1 cellular context compared by ENCODE assay signal in the genomic region with DNA sequence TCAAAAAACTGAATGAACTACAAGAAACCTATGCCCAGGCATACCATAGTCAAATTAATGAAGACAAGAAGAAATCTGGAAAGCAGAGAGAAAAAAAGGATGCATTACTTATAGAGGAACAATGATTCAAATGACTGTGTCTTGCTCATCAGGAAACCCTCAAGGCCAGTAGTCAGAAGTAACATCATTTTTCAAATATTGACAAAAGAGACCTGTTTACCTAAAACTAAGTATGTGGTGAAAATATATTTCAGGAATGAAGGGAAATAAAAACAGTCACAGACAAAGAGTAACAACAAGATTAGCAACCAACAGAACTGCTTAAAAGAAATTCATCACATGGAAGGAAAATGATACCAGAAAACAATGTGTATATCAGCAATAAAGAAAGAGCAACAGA.
TF ChIP-seq lines count a peak whose summit lies in the region.

No MANE protein-coding gene starts in this region.

TF ChIP-seq in HepG2, 621 proteins besides CTCF, POLR2A, EP300 and RAD21 (continued from another document and continues in another):
- TF ChIP-seq ZNF17 (CRISPR knock-in tag; IDR thresholded peaks at IDR 0.05) (no peak), TAF1 (CRISPR knock-in tag; IDR thresholded peaks at IDR 0.05) (no peak), REL (CRISPR knock-in tag; conservative IDR thresholded peaks at IDR 0.05) (no peak), RARA (CRISPR knock-in tag; IDR thresholded peaks at IDR 0.05) (peak; percentile 50), THAP11 (CRISPR knock-in tag; IDR thresholded peaks at IDR 0.05) (peak; percentile 32; the same call in 1 of the 2 replicates), MIER3 (CRISPR knock-in tag; IDR thresholded peaks at IDR 0.05; ENCODE audit: borderline replicate concordance) (peak; percentile 23; the same call in 1 of the 2 replicates), ZSCAN9 (CRISPR knock-in tag; IDR thresholded peaks at IDR 0.05; ENCODE audit: borderline replicate concordance) (0 out of 2 replicates have a peak, but pooled peaks have one; percentile 50), ISL2 (CRISPR knock-in tag; IDR thresholded peaks at IDR 0.05) (0 out of 2 replicates have a peak, but pooled peaks have one; percentile 30), ZSCAN22 (CRISPR knock-in tag; IDR thresholded peaks at IDR 0.05) (no peak), HOXD1 (CRISPR knock-in tag; IDR thresholded peaks at IDR 0.05) (no peak), FOXO1 (CRISPR knock-in tag; IDR thresholded peaks at IDR 0.05) (peak; percentile 47; the same call in 1 of the 2 replicates), SRSF9 (IDR thresholded peaks at IDR 0.05; ENCODE audit: borderline replicate concordance, insufficient read depth, low read depth, low read length, poor library complexity, severe bottlenecking) (no peak), HDAC1 (CRISPR knock-in tag; IDR thresholded peaks at IDR 0.05) (0 out of 2 replicates have a peak, but pooled peaks have one; percentile 23), MED13 (CRISPR knock-in tag; IDR thresholded peaks at IDR 0.05) (no peak), SMC3 (IDR thresholded peaks at IDR 0.05; ENCODE audit: low read length) (no peak), MED1 (CRISPR knock-in tag; IDR thresholded peaks at IDR 0.05) (peak; percentile 48; the same call in 1 of the 2 replicates), ELF3 (CRISPR knock-in tag; IDR thresholded peaks at IDR 0.05) (peak; percentile 77), SALL2 (CRISPR knock-in tag; IDR thresholded peaks at IDR 0.05) (no peak), GATAD2A (CRISPR knock-in tag; IDR thresholded peaks at IDR 0.05) (peak; percentile 86), HMG20A (CRISPR knock-in tag; IDR thresholded peaks at IDR 0.05; ENCODE audit: borderline replicate concordance) (peak; percentile 81; the same call in 1 of the 2 replicates), ZNF557 (CRISPR knock-in tag; IDR thresholded peaks at IDR 0.05) (no peak), HOXA3 (CRISPR knock-in tag; IDR thresholded peaks at IDR 0.05) (no peak), FOXA1 (IDR thresholded peaks at IDR 0.05) (peak; percentile 67), FOXA1 (CRISPR knock-in tag; IDR thresholded peaks at IDR 0.05) (peak; percentile 57; the same call in 1 of the 2 replicates), NFIC (IDR thresholded peaks at IDR 0.05; ENCODE audit: low read length) (peak; percentile 43; the same call in 1 of the 2 replicates), FOXA3 (CRISPR knock-in tag; IDR thresholded peaks at IDR 0.05) (peak; percentile 92), SOX6 (IDR thresholded peaks at IDR 0.05) (no peak), SOX6 (CRISPR knock-in tag; IDR thresholded peaks at IDR 0.05) (peak; percentile 36; the same call in 1 of the 2 replicates), ZKSCAN1 (IDR thresholded peaks at IDR 0.05; ENCODE audit: low read length) (no peak), ZMYM3 (CRISPR knock-in tag; IDR thresholded peaks at IDR 0.05) (no peak), RXRB (CRISPR knock-in tag; IDR thresholded peaks at IDR 0.05; ENCODE audit: borderline replicate concordance) (peak; percentile 58; the same call in 1 of the 2 replicates), HOXA7 (CRISPR knock-in tag; IDR thresholded peaks at IDR 0.05) (no peak), SOX5 (CRISPR knock-in tag; IDR thresholded peaks at IDR 0.05; ENCODE audit: borderline replicate concordance) (peak; percentile 87; the same call in 1 of the 2 replicates), ISX (CRISPR knock-in tag; conservative IDR thresholded peaks at IDR 0.05) (no peak), FOXP1 (IDR thresholded peaks at IDR 0.05) (no peak), FOXP1 (CRISPR knock-in tag; IDR thresholded peaks at IDR 0.05) (peak; percentile 79)
- TF ChIP-seq, protein P1, sequence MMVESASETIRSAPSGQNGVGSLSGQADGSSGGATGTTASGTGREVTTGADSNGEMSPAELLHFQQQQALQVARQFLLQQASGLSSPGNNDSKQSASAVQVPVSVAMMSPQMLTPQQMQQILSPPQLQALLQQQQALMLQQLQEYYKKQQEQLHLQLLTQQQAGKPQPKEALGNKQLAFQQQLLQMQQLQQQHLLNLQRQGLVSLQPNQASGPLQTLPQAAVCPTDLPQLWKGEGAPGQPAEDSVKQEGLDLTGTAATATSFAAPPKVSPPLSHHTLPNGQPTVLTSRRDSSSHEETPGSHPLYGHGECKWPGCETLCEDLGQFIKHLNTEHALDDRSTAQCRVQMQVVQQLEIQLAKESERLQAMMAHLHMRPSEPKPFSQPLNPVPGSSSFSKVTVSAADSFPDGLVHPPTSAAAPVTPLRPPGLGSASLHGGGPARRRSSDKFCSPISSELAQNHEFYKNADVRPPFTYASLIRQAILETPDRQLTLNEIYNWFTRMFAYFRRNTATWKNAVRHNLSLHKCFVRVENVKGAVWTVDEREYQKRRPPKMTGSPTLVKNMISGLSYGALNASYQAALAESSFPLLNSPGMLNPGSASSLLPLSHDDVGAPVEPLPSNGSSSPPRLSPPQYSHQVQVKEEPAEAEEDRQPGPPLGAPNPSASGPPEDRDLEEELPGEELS (CRISPR knock-in tag; IDR thresholded peaks at IDR 0.05) = peak; percentile 63
- TF ChIP-seq, protein P2, sequence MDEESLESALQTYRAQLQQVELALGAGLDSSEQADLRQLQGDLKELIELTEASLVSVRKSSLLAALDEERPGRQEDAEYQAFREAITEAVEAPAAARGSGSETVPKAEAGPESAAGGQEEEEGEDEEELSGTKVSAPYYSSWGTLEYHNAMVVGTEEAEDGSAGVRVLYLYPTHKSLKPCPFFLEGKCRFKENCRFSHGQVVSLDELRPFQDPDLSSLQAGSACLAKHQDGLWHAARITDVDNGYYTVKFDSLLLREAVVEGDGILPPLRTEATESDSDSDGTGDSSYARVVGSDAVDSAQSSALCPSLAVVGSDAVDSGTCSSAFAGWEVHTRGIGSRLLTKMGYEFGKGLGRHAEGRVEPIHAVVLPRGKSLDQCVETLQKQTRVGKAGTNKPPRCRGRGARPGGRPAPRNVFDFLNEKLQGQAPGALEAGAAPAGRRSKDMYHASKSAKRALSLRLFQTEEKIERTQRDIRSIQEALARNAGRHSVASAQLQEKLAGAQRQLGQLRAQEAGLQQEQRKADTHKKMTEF (CRISPR knock-in tag; IDR thresholded peaks at IDR 0.05) = peak; percentile 57; the same call in 1 of the 2 replicates
- TF ChIP-seq, protein P3, sequence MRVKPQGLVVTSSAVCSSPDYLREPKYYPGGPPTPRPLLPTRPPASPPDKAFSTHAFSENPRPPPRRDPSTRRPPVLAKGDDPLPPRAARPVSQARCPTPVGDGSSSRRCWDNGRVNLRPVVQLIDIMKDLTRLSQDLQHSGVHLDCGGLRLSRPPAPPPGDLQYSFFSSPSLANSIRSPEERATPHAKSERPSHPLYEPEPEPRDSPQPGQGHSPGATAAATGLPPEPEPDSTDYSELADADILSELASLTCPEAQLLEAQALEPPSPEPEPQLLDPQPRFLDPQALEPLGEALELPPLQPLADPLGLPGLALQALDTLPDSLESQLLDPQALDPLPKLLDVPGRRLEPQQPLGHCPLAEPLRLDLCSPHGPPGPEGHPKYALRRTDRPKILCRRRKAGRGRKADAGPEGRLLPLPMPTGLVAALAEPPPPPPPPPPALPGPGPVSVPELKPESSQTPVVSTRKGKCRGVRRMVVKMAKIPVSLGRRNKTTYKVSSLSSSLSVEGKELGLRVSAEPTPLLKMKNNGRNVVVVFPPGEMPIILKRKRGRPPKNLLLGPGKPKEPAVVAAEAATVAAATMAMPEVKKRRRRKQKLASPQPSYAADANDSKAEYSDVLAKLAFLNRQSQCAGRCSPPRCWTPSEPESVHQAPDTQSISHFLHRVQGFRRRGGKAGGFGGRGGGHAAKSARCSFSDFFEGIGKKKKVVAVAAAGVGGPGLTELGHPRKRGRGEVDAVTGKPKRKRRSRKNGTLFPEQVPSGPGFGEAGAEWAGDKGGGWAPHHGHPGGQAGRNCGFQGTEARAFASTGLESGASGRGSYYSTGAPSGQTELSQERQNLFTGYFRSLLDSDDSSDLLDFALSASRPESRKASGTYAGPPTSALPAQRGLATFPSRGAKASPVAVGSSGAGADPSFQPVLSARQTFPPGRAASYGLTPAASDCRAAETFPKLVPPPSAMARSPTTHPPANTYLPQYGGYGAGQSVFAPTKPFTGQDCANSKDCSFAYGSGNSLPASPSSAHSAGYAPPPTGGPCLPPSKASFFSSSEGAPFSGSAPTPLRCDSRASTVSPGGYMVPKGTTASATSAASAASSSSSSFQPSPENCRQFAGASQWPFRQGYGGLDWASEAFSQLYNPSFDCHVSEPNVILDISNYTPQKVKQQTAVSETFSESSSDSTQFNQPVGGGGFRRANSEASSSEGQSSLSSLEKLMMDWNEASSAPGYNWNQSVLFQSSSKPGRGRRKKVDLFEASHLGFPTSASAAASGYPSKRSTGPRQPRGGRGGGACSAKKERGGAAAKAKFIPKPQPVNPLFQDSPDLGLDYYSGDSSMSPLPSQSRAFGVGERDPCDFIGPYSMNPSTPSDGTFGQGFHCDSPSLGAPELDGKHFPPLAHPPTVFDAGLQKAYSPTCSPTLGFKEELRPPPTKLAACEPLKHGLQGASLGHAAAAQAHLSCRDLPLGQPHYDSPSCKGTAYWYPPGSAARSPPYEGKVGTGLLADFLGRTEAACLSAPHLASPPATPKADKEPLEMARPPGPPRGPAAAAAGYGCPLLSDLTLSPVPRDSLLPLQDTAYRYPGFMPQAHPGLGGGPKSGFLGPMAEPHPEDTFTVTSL (CRISPR knock-in tag; IDR thresholded peaks at IDR 0.05; ENCODE audit: borderline replicate concordance) = peak; percentile 69; the same call in 1 of the 2 replicates
- TF ChIP-seq, protein P4, sequence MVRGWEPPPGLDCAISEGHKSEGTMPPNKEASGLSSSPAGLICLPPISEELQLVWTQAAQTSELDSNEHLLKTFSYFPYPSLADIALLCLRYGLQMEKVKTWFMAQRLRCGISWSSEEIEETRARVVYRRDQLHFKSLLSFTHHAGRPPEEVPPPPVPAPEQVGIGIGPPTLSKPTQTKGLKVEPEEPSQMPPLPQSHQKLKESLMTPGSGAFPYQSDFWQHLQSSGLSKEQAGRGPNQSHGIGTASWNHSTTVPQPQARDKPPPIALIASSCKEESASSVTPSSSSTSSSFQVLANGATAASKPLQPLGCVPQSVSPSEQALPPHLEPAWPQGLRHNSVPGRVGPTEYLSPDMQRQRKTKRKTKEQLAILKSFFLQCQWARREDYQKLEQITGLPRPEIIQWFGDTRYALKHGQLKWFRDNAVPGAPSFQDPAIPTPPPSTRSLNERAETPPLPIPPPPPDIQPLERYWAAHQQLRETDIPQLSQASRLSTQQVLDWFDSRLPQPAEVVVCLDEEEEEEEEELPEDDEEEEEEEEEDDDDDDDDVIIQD (CRISPR knock-in tag; IDR thresholded peaks at IDR 0.05; ENCODE audit: low read depth) = peak; percentile 75; the same call in 1 of the 2 replicates
- TF ChIP-seq, protein P5, sequence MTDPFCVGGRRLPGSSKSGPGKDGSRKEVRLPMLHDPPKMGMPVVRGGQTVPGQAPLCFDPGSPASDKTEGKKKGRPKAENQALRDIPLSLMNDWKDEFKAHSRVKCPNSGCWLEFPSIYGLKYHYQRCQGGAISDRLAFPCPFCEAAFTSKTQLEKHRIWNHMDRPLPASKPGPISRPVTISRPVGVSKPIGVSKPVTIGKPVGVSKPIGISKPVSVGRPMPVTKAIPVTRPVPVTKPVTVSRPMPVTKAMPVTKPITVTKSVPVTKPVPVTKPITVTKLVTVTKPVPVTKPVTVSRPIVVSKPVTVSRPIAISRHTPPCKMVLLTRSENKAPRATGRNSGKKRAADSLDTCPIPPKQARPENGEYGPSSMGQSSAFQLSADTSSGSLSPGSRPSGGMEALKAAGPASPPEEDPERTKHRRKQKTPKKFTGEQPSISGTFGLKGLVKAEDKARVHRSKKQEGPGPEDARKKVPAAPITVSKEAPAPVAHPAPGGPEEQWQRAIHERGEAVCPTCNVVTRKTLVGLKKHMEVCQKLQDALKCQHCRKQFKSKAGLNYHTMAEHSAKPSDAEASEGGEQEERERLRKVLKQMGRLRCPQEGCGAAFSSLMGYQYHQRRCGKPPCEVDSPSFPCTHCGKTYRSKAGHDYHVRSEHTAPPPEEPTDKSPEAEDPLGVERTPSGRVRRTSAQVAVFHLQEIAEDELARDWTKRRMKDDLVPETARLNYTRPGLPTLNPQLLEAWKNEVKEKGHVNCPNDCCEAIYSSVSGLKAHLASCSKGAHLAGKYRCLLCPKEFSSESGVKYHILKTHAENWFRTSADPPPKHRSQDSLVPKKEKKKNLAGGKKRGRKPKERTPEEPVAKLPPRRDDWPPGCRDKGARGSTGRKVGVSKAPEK (CRISPR knock-in tag; IDR thresholded peaks at IDR 0.05; ENCODE audit: borderline replicate concordance) = no peak
- TF ChIP-seq, protein P6, sequence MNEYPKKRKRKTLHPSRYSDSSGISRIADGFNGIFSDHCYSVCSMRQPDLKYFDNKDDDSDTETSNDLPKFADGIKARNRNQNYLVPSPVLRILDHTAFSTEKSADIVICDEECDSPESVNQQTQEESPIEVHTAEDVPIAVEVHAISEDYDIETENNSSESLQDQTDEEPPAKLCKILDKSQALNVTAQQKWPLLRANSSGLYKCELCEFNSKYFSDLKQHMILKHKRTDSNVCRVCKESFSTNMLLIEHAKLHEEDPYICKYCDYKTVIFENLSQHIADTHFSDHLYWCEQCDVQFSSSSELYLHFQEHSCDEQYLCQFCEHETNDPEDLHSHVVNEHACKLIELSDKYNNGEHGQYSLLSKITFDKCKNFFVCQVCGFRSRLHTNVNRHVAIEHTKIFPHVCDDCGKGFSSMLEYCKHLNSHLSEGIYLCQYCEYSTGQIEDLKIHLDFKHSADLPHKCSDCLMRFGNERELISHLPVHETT (CRISPR knock-in tag; conservative IDR thresholded peaks at IDR 0.05) = no peak
- TF ChIP-seq, protein P7, sequence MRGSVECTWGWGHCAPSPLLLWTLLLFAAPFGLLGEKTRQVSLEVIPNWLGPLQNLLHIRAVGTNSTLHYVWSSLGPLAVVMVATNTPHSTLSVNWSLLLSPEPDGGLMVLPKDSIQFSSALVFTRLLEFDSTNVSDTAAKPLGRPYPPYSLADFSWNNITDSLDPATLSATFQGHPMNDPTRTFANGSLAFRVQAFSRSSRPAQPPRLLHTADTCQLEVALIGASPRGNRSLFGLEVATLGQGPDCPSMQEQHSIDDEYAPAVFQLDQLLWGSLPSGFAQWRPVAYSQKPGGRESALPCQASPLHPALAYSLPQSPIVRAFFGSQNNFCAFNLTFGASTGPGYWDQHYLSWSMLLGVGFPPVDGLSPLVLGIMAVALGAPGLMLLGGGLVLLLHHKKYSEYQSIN (CRISPR knock-in tag; IDR thresholded peaks at IDR 0.05; ENCODE audit: borderline replicate concordance) = no peak
- TF ChIP-seq, protein P8, sequence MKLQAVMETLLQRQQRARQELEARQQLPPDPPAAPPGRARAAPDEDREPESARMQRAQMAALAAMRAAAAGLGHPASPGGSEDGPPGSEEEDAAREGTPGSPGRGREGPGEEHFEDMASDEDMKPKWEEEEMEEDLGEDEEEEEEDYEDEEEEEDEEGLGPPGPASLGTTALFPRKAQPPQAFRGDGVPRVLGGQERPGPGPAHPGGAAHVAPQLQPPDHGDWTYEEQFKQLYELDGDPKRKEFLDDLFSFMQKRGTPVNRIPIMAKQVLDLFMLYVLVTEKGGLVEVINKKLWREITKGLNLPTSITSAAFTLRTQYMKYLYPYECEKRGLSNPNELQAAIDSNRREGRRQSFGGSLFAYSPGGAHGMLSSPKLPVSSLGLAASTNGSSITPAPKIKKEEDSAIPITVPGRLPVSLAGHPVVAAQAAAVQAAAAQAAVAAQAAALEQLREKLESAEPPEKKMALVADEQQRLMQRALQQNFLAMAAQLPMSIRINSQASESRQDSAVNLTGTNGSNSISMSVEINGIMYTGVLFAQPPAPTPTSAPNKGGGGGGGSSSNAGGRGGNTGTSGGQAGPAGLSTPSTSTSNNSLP (IDR thresholded peaks at IDR 0.05; ENCODE audit: low read depth, low read length) = peak; percentile 67; the same call in 1 of the 2 replicates
